ENCODE assay signal across 7 cellular contexts in the genomic region with DNA sequence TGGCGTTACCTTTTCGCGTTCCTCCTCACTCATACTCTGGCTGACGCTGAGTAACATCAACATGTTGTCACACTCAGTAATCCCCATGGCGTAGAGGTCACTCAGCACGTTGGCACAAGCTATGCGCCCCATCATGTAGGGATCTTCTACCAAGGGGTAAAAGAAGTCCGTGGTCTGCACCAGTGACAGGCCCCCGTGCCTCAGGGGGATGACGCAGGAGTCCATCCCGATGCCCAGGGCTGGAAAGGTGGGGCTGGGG. TPM values are rescaled to one million over a fixed set of nuclear protein-coding genes. Genes with fewer than 3 reads are reported as not detected.
A peak's percentile ranks its signal among the peaks of the same experiment; 100 is the strongest.
DNase-seq lines count a peak whose midpoint lies in the region; ATAC-seq, FAIRE-seq and TF ChIP-seq lines count a peak whose summit lies in the region.

No MANE protein-coding gene starts in this region.

- H3K9me3 ChIP-seq in SJSA1 (replicated peaks), result no peaks in the 10 kb centered on the region

- H3K36me3 ChIP-seq in SJSA1, result peaks cover 26% of the 10 kb centered on the region

- H3K27ac ChIP-seq in SJSA1, result peak overlapping the region; percentile 95

- H3K27me3 ChIP-seq in SJSA1 (replicated peaks), result no peaks in the 10 kb centered on the region

- H3K4me1 Mint-ChIP-seq in glutamatergic neuron (ENCODE audit: low read depth, unreplicated experiment), result peaks cover 14% of the 10 kb centered on the region

- peaks cover 12% of the 10 kb centered on the region for H3K36me3 Mint-ChIP-seq in glutamatergic neuron (ENCODE audit: unreplicated experiment)

- ATAC-seq in stimulated activated naive CD8-positive, alpha-beta T cell treated with anti-CD3 and anti-CD28 coated beads, Interleukin-15, Interleukin-2, amounts not matched to agents 100 U/mL and 50 U/mL, for 24 hours, result peak; percentile 24

- H3K27ac Mint-ChIP-seq in glutamatergic neuron (ENCODE audit: unreplicated experiment), result peak overlapping the region; percentile 81

- FAIRE-seq in H54 (lab: Jason Lieb, UNC), result no peak
- FAIRE-seq in D721Med (lab: Jason Lieb, UNC), result no peak

- H3K27me3 Mint-ChIP-seq in glutamatergic neuron (ENCODE audit: unreplicated experiment), result peaks cover 8% of the 10 kb centered on the region

- TF ChIP-seq CTCF in glutamatergic neuron (IDR thresholded peaks at IDR 0.05; ENCODE audit: partially characterized antibody, unreplicated experiment) (no peak), D721Med (IDR thresholded peaks at IDR 0.05; ENCODE audit: insufficient read depth, missing control alignments) (no peak)

- H3K4me3 ChIP-seq in SJSA1, result peak overlapping the region; percentile 77

- peaks cover 16% of the 10 kb centered on the region for H3K4me1 ChIP-seq in SJSA1 (replicated peaks)

- 0 out of 2 replicates have a peak, but pooled peaks have one; percentile 7 for TF ChIP-seq POLR2A in H54 (IDR thresholded peaks at IDR 0.05; ENCODE audit: low read depth, low read length)

- H3K4me3 Mint-ChIP-seq in glutamatergic neuron (ENCODE audit: unreplicated experiment), result peak overlapping the region; percentile 94

- H3K9me3 Mint-ChIP-seq in glutamatergic neuron (ENCODE audit: unreplicated experiment), result peaks cover 8% of the 10 kb centered on the region

- DNase-seq in H54 (ENCODE audit: insufficient read length, low spot score) (no peak), SJSA1 (ENCODE audit: low read depth in 1 of 2, low spot score in 2 of 2) (no peak), glutamatergic neuron (no peak), GM19238 (ENCODE audit: insufficient read length, low spot score) (no peak), D721Med (ENCODE audit: insufficient read length, low spot score) (no peak)
- no peak for DNase-seq in stimulated activated naive CD8-positive, alpha-beta T cell treated with anti-CD3 and anti-CD28 coated beads, Interleukin-15, Interleukin-2, amounts not matched to agents 100 U/mL and 50 U/mL, for 24 hours
- DNase-seq in activated effector memory CD4-positive, alpha-beta T cell treated with anti-CD3 and anti-CD28 coated beads, Interleukin-2, amount 50 U/mL, for 16 hours, result no peak

RNA-seq across cellular contexts. Expression of a gene that starts 0.6 kb away (rescaled TPM):
- 4.3 and 8.2 TPM in 2 replicates for total RNA-seq in SJSA1 (2014; rRNA removed; shearing (Covaris generic))
- total RNA-seq in glutamatergic neuron (ENCODE audit: unreplicated experiment), result 43.2 TPM

RNA-seq across cellular contexts. Expression of a gene that starts 15.2 kb away (rescaled TPM):
- 10.5 and 31.6 TPM in 2 replicates for total RNA-seq in SJSA1 (2014; rRNA removed; shearing (Covaris generic))
- total RNA-seq in glutamatergic neuron (ENCODE audit: unreplicated experiment), result 37.6 TPM

RNA-seq across cellular contexts. Expression of a gene that starts 27.5 kb away (rescaled TPM):
- total RNA-seq in SJSA1 (2014; rRNA removed; shearing (Covaris generic)), result not detected in 2 replicates
- total RNA-seq in glutamatergic neuron (ENCODE audit: unreplicated experiment), result not detected

RNA-seq across cellular contexts. Expression of a gene that starts 37.7 kb away (rescaled TPM):
- 27.0 and 51.8 TPM in 2 replicates for total RNA-seq in SJSA1 (2014; rRNA removed; shearing (Covaris generic))
- 7.8 TPM for total RNA-seq in glutamatergic neuron (ENCODE audit: unreplicated experiment)

RNA-seq across cellular contexts. Expression of a gene that starts 49.9 kb away (rescaled TPM):
- 9.6 and 17.3 TPM in 2 replicates for total RNA-seq in SJSA1 (2014; rRNA removed; shearing (Covaris generic))
- 74.7 TPM for total RNA-seq in glutamatergic neuron (ENCODE audit: unreplicated experiment)
